ENCODE assay signal across 12 cellular contexts in genomic region chr1:24463756-24464377, GRCh38. TPM values are rescaled to one million over a fixed set of nuclear protein-coding genes. Genes with fewer than 3 reads are reported as not detected.
A peak's percentile ranks its signal among the peaks of the same experiment; 100 is the strongest.
DNase-seq lines count a peak whose midpoint lies in the region; ATAC-seq, FAIRE-seq and TF ChIP-seq lines count a peak whose summit lies in the region.
"Had no signal": no experiment of that assay in that cellular context is flagged by ENCODE, and none has a peak within 500 bp of the region (broad histone marks: within the 10 kb centered on the region; RNA-seq: fewer than 3 reads in every experiment).

No MANE protein-coding gene starts in this region.

- H3K14ac ChIP-seq in trophoblast cell (ENCODE audit: low read length), result no peak overlapping the region

- FAIRE-seq in K562 (lab: Jason Lieb, UNC), result no peak
- FAIRE-seq: G401.6 had no signal

- no peaks in the 10 kb centered on the region for H4K20me1 ChIP-seq in K562 (replicated peaks; ENCODE audit: control insufficient read depth, insufficient read depth, low read length)

- H3K36me3 ChIP-seq in K562 (ENCODE audit: control insufficient read depth, insufficient read depth, low read length), result peaks cover 38% of the 10 kb centered on the region; the same call in 2 of the 3 replicates
- peaks cover 0 to 13% of the 10 kb centered on the region in 2 experiments for H3K36me3 ChIP-seq in trophoblast cell (ENCODE audit: control insufficient read depth in 1 of 2, insufficient read depth in 2 of 2, low read length in 2 of 2)

- DNase-seq in NCI-H510A treated with DMSO at 0.1 percent for 48 hours (lab: John Stamatoyannopoulos, UW) (peak; percentile 10), NCI-H510A (lab: John Stamatoyannopoulos, UW) (no peak), NCI-H2107 treated with DMSO at 0.1 percent for 48 hours (lab: John Stamatoyannopoulos, UW; ENCODE audit: unreplicated experiment) (peak; percentile 93), K562 (ENCODE audit: extremely low read depth in 1 of 4, low spot score in 3 of 4) (peak in 1 of 4 experiments; percentile 20), trophoblast cell (peak; percentile 42 to 68), SKM-1 (lab: John Stamatoyannopoulos, UW; ENCODE audit: unreplicated experiment) (no peak), CD1c-positive myeloid dendritic cell (ENCODE audit: extremely low spot score) (no peak), foreskin melanocyte (no peak)
- DNase-seq: 8988T; activated CD4-positive, alpha-beta T cell treated with anti-CD3 and anti-CD28 coated beads, Interleukin-2, amount 50 U/mL, for 48 hours; NCI-H69 had no signal

- intact Hi-C loops in K562 (cut with micrococcal nuclease), result no loop called here

- peak overlapping the region in 1 of 2 experiments; percentile 63; a peak in 1 of 4 replicates for H3K9ac ChIP-seq in K562 (ENCODE audit: insufficient read depth in 1 of 2, low read depth in 2 of 2, low read length in 2 of 2)
- no peak overlapping the region for H3K9ac ChIP-seq in trophoblast cell (ENCODE audit: low read length)

- TF ChIP-seq EP300 in K562 (IDR thresholded peaks at IDR 0.05; ENCODE audit: low read length), result no peak

- in situ Hi-C loops in K562 (cut with MboI), result no loop called here

- H3K9me3 ChIP-seq in K562 (replicated peaks; ENCODE audit: control insufficient read depth, insufficient read depth, low read depth, low read length) (no peaks in the 10 kb centered on the region), trophoblast cell (ENCODE audit: insufficient read depth, low read depth, low read length) (no peaks in the 10 kb centered on the region)

- no peak for TF ChIP-seq RAD21 in K562 (CRISPR knock-in tag; conservative IDR thresholded peaks at IDR 0.05 in 1 of 2, IDR thresholded peaks at IDR 0.05 in 1 of 2)

- peak; percentile 44 for ATAC-seq in K562

- BruUV-seq in K562 (replicated peaks; lab: Mats Ljungman, UMichigan), result no TSS peak

- H2AFZ ChIP-seq in K562 (ENCODE audit: low read depth, low read length) (no peak overlapping the region), trophoblast cell (ENCODE audit: insufficient read depth, low read length, poor library complexity) (no peak overlapping the region)

- POLR2A ChIA-PET in K562 (lab: Yijun Ruan, JAX), result interaction anchor here (0.6 to 1.6 kb wide), 5 partner anchors 18 to 42 kb away, joined by 3 to 4 read pairs (median 4); no protein-coding TSS in a partner anchor

- H2AK5ac ChIP-seq in trophoblast cell (ENCODE audit: low read length), result no peak overlapping the region

- H3K4me2 ChIP-seq in K562 (ENCODE audit: insufficient read depth, low read length) (no peak overlapping the region), trophoblast cell (ENCODE audit: low read length) (no peak overlapping the region)

- H3K79me2 ChIP-seq in K562 (ENCODE audit: control insufficient read depth, insufficient read depth, low read length) (no peaks in the 10 kb centered on the region), trophoblast cell (ENCODE audit: control insufficient read depth, insufficient read depth, low read length, poor library complexity) (no peaks in the 10 kb centered on the region)

- no peak overlapping the region for H2BK120ac ChIP-seq in trophoblast cell (ENCODE audit: insufficient read depth, low read length, poor library complexity)

- H3K79me1 ChIP-seq in trophoblast cell (ENCODE audit: low read length), result no peaks in the 10 kb centered on the region

- H3K27ac ChIP-seq in K562 (ENCODE audit: extremely low read depth, low read depth, low read length) (no peak overlapping the region), trophoblast cell (ENCODE audit: low read depth, low read length) (no peak overlapping the region)

- no peak overlapping the region for H4K12ac ChIP-seq in trophoblast cell (ENCODE audit: low read depth, low read length)

- no peak overlapping the region for H4K8ac ChIP-seq in trophoblast cell (ENCODE audit: low read depth, low read length)

- H4K91ac ChIP-seq in trophoblast cell (ENCODE audit: low read depth, low read length), result no peak overlapping the region

- CTCF ChIA-PET in K562 (lab: Yijun Ruan, JAX; ENCODE audit: low intra/inter-chr PET ratio), result no interaction called here

- H3K4me1 ChIP-seq in K562 (replicated peaks in 1 of 2; ENCODE audit: control insufficient read depth in 2 of 2, insufficient read depth in 2 of 2, low read length in 2 of 2) (peaks cover 3% of the 10 kb centered on the region in 2 experiments; a peak in 3 of 5 replicates), trophoblast cell (ENCODE audit: control insufficient read depth in 1 of 2, insufficient read depth in 2 of 2, low read length in 2 of 2) (peaks cover 3 to 7% of the 10 kb centered on the region in 2 experiments)

- TF ChIP-seq CTCF in K562 (IDR thresholded peaks at IDR 0.05 in 2 of 3, conservative IDR thresholded peaks at IDR 0.05 in 1 of 3; ENCODE audit: insufficient read depth in 2 of 3, low read depth in 1 of 3, low read length in 3 of 3), result no peak

- no peak overlapping the region for H3K23ac ChIP-seq in trophoblast cell (ENCODE audit: low read length)

- H2BK5ac ChIP-seq in trophoblast cell (ENCODE audit: low read depth, low read length, poor library complexity), result no peak overlapping the region

- H3K9me1 ChIP-seq in K562 (ENCODE audit: control insufficient read depth, insufficient read depth, low read length), result no peaks in the 10 kb centered on the region

- H3K4me3 ChIP-seq in K562 (no peak overlapping the region), trophoblast cell (ENCODE audit: low read depth, low read length) (no peak overlapping the region)

- no peak for TF ChIP-seq POLR2A in K562 (conservative IDR thresholded peaks at IDR 0.05)

- H3K27me3 ChIP-seq in K562 (ENCODE audit: control insufficient read depth in 2 of 2, insufficient read depth in 2 of 2, low read length in 2 of 2) (no peaks in the 10 kb centered on the region), trophoblast cell (ENCODE audit: insufficient read depth, low read length) (no peaks in the 10 kb centered on the region)

- H2BK12ac ChIP-seq in trophoblast cell (ENCODE audit: low read length), result no peak overlapping the region

- H3K18ac ChIP-seq in trophoblast cell (ENCODE audit: low read length), result no peak overlapping the region

- no peak overlapping the region for H3K4ac ChIP-seq in trophoblast cell (ENCODE audit: low read depth, low read length)

- 37% methylated on average over 11 of the region's 11 CpGs for WGBS in K562 (ENCODE audit: insufficient coverage, low coverage, missing lambda C conversion rate)
- no CpG with 5 or more reads among the region's 11 CpGs for WGBS in trophoblast cell (ENCODE audit: extremely low coverage, insufficient coverage, insufficient read length)

RNA-seq across cellular contexts. Expression of gene RCAN3, which starts 38.8 kb away (rescaled TPM):
- total RNA-seq in K562 (2011; cell fraction: chromatin; rRNA removed; ENCODE audit: low replicate concordance), result 0.09 and 0.51 TPM in 2 replicates
- total RNA-seq in K562 (2011; cell fraction: nucleolus; rRNA removed), result under 0.01 TPM in 1 of 2 replicates, not detected in the other
- total RNA-seq in K562 (2011; cell fraction: nucleoplasm; rRNA removed), result 0.23 and 0.37 TPM in 2 replicates
- total RNA-seq in K562 (2014; rRNA removed) (0.24 and 1.4 TPM in 2 replicates), K562 (2014; rRNA removed; fragmentation: Illumina TruSeq; extraction: Trizol) (0.29 and 0.33 TPM in 2 replicates), K562 (2015; rRNA removed; fragmentation: Illumina TruSeq; extraction: Trizol) (0.26 and 0.43 TPM in 2 replicates), K562 (2021) (0.42 and 0.84 TPM in 2 replicates)
- polyA plus RNA-seq in K562 (2011; rRNA removed) (0.07 and 0.45 TPM in 2 replicates), K562 (2014; fragmentation: Illumina TruSeq; extraction: Trizol) (0.43 and 0.55 TPM in 2 replicates), K562 (2014; fragmentation: Nextera tagmentation; extraction: Ambion mirVana) (under 1 TPM; 0.10 to 0.11 TPM), K562 (2014; rRNA removed) (0.23 and 1.4 TPM in 2 replicates)
- polyA plus RNA-seq in K562 (2011; cell fraction: cytosol; rRNA removed), result 0.09 and 0.16 TPM in 2 replicates
- 0.27 and 0.36 TPM in 2 replicates for polyA plus RNA-seq in K562 (2011; cell fraction: nucleus; rRNA removed)
- 0.58 and 0.69 TPM in 2 replicates for polyA plus RNA-seq in K562 (2012)
- polyA minus RNA-seq in K562 (2011; rRNA and poly(A)+ RNA removed), result 0.18 and 0.35 TPM in 2 replicates
- 1.4 TPM in 1 of 2 replicates, not detected in the other for polyA minus RNA-seq in K562 (2011; cell fraction: cytosol; rRNA and poly(A)+ RNA removed)
- polyA minus RNA-seq in K562 (2011; cell fraction: nucleus; rRNA and poly(A)+ RNA removed), result not detected in 2 replicates
- polyA plus RNA-seq in trophoblast cell (2013), result 22.6 and 23.6 TPM in 2 replicates

RNA-seq across cellular contexts. Expression of gene NIPAL3, which starts 48.3 kb away (rescaled TPM):
- 55.9 and 56.4 TPM in 2 replicates for total RNA-seq in K562 (2011; cell fraction: chromatin; rRNA removed; ENCODE audit: low replicate concordance)
- 44.2 and 44.6 TPM in 2 replicates for total RNA-seq in K562 (2011; cell fraction: nucleolus; rRNA removed)
- total RNA-seq in K562 (2011; cell fraction: nucleoplasm; rRNA removed), result 57.1 and 68.0 TPM in 2 replicates
- total RNA-seq in K562 (2014; rRNA removed) (15.4 and 24.7 TPM in 2 replicates), K562 (2014; rRNA removed; fragmentation: Illumina TruSeq; extraction: Trizol) (16.3 and 16.6 TPM in 2 replicates), K562 (2015; rRNA removed; fragmentation: Illumina TruSeq; extraction: Trizol) (11.3 and 11.4 TPM in 2 replicates), K562 (2021) (26.0 and 26.3 TPM in 2 replicates)
- polyA plus RNA-seq in K562 (2011; rRNA removed) (16.0 and 18.2 TPM in 2 replicates), K562 (2014; fragmentation: Illumina TruSeq; extraction: Trizol) (20.0 and 21.3 TPM in 2 replicates), K562 (2014; fragmentation: Nextera tagmentation; extraction: Ambion mirVana) (10 to 100 TPM; 10.5 to 12.2 TPM), K562 (2014; rRNA removed) (13.8 and 16.2 TPM in 2 replicates)
- 18.5 and 19.9 TPM in 2 replicates for polyA plus RNA-seq in K562 (2011; cell fraction: cytosol; rRNA removed)
- polyA plus RNA-seq in K562 (2011; cell fraction: nucleus; rRNA removed), result 14.4 and 16.1 TPM in 2 replicates
- 16.3 and 17.9 TPM in 2 replicates for polyA plus RNA-seq in K562 (2012)
- polyA minus RNA-seq in K562 (2011; rRNA and poly(A)+ RNA removed), result 18.9 and 24.0 TPM in 2 replicates
- 10.6 and 15.2 TPM in 2 replicates for polyA minus RNA-seq in K562 (2011; cell fraction: cytosol; rRNA and poly(A)+ RNA removed)
- 13.1 and 19.4 TPM in 2 replicates for polyA minus RNA-seq in K562 (2011; cell fraction: nucleus; rRNA and poly(A)+ RNA removed)
- 17.7 and 18.4 TPM in 2 replicates for polyA plus RNA-seq in trophoblast cell (2013)

RNA-seq across cellular contexts. Expression of gene STPG1, which starts 50.3 kb away (rescaled TPM):
- 14.4 and 22.0 TPM in 2 replicates for total RNA-seq in K562 (2011; cell fraction: chromatin; rRNA removed; ENCODE audit: low replicate concordance)
- 8.7 and 9.3 TPM in 2 replicates for total RNA-seq in K562 (2011; cell fraction: nucleolus; rRNA removed)
- 14.4 and 16.4 TPM in 2 replicates for total RNA-seq in K562 (2011; cell fraction: nucleoplasm; rRNA removed)
- total RNA-seq in K562 (2014; rRNA removed) (6.7 and 7.6 TPM in 2 replicates), K562 (2014; rRNA removed; fragmentation: Illumina TruSeq; extraction: Trizol) (8.2 and 8.3 TPM in 2 replicates), K562 (2015; rRNA removed; fragmentation: Illumina TruSeq; extraction: Trizol) (5.1 and 5.5 TPM in 2 replicates), K562 (2021) (7.2 and 7.6 TPM in 2 replicates)
- polyA plus RNA-seq in K562 (2011; rRNA removed) (7.2 and 8.4 TPM in 2 replicates), K562 (2014; fragmentation: Illumina TruSeq; extraction: Trizol) (9.0 and 10.1 TPM in 2 replicates), K562 (2014; fragmentation: Nextera tagmentation; extraction: Ambion mirVana) (10 to 100 TPM; 10.4 to 11.9 TPM), K562 (2014; rRNA removed) (5.0 and 9.4 TPM in 2 replicates)
- polyA plus RNA-seq in K562 (2011; cell fraction: cytosol; rRNA removed), result 4.4 and 5.4 TPM in 2 replicates
- 5.9 and 7.6 TPM in 2 replicates for polyA plus RNA-seq in K562 (2011; cell fraction: nucleus; rRNA removed)
- polyA plus RNA-seq in K562 (2012), result 6.0 and 8.3 TPM in 2 replicates
- 7.0 and 7.8 TPM in 2 replicates for polyA minus RNA-seq in K562 (2011; rRNA and poly(A)+ RNA removed)
- 2.1 and 3.9 TPM in 2 replicates for polyA minus RNA-seq in K562 (2011; cell fraction: cytosol; rRNA and poly(A)+ RNA removed)
- 5.4 and 7.0 TPM in 2 replicates for polyA minus RNA-seq in K562 (2011; cell fraction: nucleus; rRNA and poly(A)+ RNA removed)
- polyA plus RNA-seq in trophoblast cell (2013), result 6.1 and 6.6 TPM in 2 replicates

Comparison
In these comparisons a context has a peak if more than half of its experiments do, and no peak if none do; other contexts are left out.
1. DNase-seq: peak in NCI-H510A treated with DMSO at 0.1 percent for 48 hours (single experiment), NCI-H2107 treated with DMSO at 0.1 percent for 48 hours (single experiment) and trophoblast cell (2 of 2); none in NCI-H510A (single experiment), SKM-1 (single experiment), CD1c-positive myeloid dendritic cell (single experiment) and foreskin melanocyte (single experiment).